8 cellular contexts compared by ENCODE assay signal in the genomic region with DNA sequence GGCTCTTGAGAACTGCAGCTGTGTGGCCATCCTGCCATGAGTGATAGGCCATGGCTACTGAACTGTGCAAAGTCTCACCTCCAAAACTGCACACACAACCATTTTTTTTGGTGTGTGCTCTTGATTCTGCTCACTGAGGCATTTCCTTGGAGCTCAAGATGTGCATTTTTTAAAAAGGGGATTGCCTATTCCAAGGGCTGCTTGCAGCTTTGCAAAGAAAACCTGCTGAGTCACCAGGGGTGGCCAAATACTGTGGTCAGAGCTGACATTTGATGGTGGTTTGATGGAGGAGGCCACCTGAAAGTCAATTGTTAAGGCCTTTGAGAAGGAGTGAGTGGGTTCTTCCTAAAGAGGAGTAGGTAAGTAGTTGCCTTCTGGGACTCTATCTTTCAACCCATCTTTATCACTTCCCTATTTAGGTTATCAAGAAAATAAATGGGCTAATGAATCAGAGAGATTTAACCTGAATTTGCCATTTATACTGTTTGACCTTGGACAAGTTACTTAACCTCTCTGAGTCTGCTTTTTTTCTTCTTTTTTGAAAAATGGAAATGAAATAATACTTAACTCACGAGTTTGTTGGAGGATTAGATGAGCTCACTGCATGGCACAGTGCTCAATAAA.
DNase-seq lines count a peak whose midpoint lies in the region; ATAC-seq and TF ChIP-seq lines count a peak whose summit lies in the region.

No MANE protein-coding gene starts in this region.

- peak; percentile 83 for ATAC-seq in GM19328 (IDR thresholded peaks at IDR 0.05; ENCODE audit: unreplicated experiment)
- ATAC-seq in HG03175 (IDR thresholded peaks at IDR 0.05; ENCODE audit: unreplicated experiment) = peak; percentile 89
- peak; percentile 84 for ATAC-seq in activated naive CD8-positive, alpha-beta T cell treated with anti-CD3 and anti-CD28 coated beads, Interleukin-2, amount 50 U/mL, for 24 hours
- peak; percentile 82 for ATAC-seq in stimulated activated naive CD8-positive, alpha-beta T cell treated with anti-CD3 and anti-CD28 coated beads, Interleukin-15, Interleukin-2, amounts not matched to agents 100 U/mL and 50 U/mL, for 24 hours

- DNase-seq in Caki2 (ENCODE audit: low read depth) = peak; percentile 96
- peak; percentile 45 for DNase-seq in activated naive CD8-positive, alpha-beta T cell treated with anti-CD3 and anti-CD28 coated beads, Interleukin-2, amount 50 U/mL, for 24 hours
- DNase-seq in stimulated activated naive CD8-positive, alpha-beta T cell treated with anti-CD3 and anti-CD28 coated beads, Interleukin-15, Interleukin-2, amounts not matched to agents 100 U/mL and 50 U/mL, for 24 hours = peak; percentile 40
- no peak for DNase-seq in A673 (ENCODE audit: low spot score)
- DNase-seq in coronary artery (ENCODE audit: low spot score) = no peak
- DNase-seq in COLO668 (lab: John Stamatoyannopoulos, UW; ENCODE audit: unreplicated experiment) = no peak

- intact Hi-C loops in A673 (cut with micrococcal nuclease; ENCODE audit: unreplicated experiment) = no loop called here

- H3K27me3 Mint-ChIP-seq in activated naive CD8-positive, alpha-beta T cell treated with anti-CD3 and anti-CD28 coated beads, Interleukin-2, amount 50 U/mL, for 24 hours = no peaks in the 10 kb centered on the region

- no peak overlapping the region for H3K27ac ChIP-seq in A673 (ENCODE audit: low read depth, low read length, poor library complexity, severe bottlenecking)
- H3K27ac ChIP-seq in coronary artery = no peak overlapping the region

- no peak overlapping the region for H3K4me3 Mint-ChIP-seq in activated naive CD8-positive, alpha-beta T cell treated with anti-CD3 and anti-CD28 coated beads, Interleukin-2, amount 50 U/mL, for 24 hours

- H3K9me3 ChIP-seq in A673 (ENCODE audit: low read depth, low read length, poor library complexity, severe bottlenecking) = no peaks in the 10 kb centered on the region

- H3K27me3 ChIP-seq in A673 (replicated peaks; ENCODE audit: insufficient read depth, low read depth, low read length, poor library complexity) = no peaks in the 10 kb centered on the region

- peak overlapping the region; percentile 75 for H3K27ac Mint-ChIP-seq in activated naive CD8-positive, alpha-beta T cell treated with anti-CD3 and anti-CD28 coated beads, Interleukin-2, amount 50 U/mL, for 24 hours

- in situ Hi-C loops in Caki2 (cut with HindIII; ENCODE audit: low pct_unique_long_range_greater_than_20kb, low sequenced_read_pairs) = no loop called here

- H3K36me3 Mint-ChIP-seq in activated naive CD8-positive, alpha-beta T cell treated with anti-CD3 and anti-CD28 coated beads, Interleukin-2, amount 50 U/mL, for 24 hours (ENCODE audit: low read depth) = no peaks in the 10 kb centered on the region

- no peaks in the 10 kb centered on the region for H3K36me3 ChIP-seq in A673 (ENCODE audit: insufficient read depth, low read length, poor library complexity, severe bottlenecking)

- H3K4me1 Mint-ChIP-seq in activated naive CD8-positive, alpha-beta T cell treated with anti-CD3 and anti-CD28 coated beads, Interleukin-2, amount 50 U/mL, for 24 hours = peaks cover 22% of the 10 kb centered on the region

- BruUV-seq in A673 (replicated peaks; lab: Mats Ljungman, UMichigan) = no TSS peak

- POLR2A ChIA-PET in A673 (lab: Charles Lee; ENCODE audit: low non-redundant PET) = no interaction called here

- no peaks in the 10 kb centered on the region for H3K9me3 Mint-ChIP-seq in activated naive CD8-positive, alpha-beta T cell treated with anti-CD3 and anti-CD28 coated beads, Interleukin-2, amount 50 U/mL, for 24 hours

- no peaks in the 10 kb centered on the region for H3K4me1 ChIP-seq in A673 (ENCODE audit: insufficient read depth, low read length, poor library complexity, severe bottlenecking)

- CTCF ChIA-PET in A673 (lab: Charles Lee) = no interaction called here

- TF ChIP-seq CTCF in A673 (conservative IDR thresholded peaks at IDR 0.05; ENCODE audit: low read depth, low read length) = no peak
- no peak for TF ChIP-seq CTCF in coronary artery (IDR thresholded peaks at IDR 0.05)

- H3K4me3 ChIP-seq in A673 (ENCODE audit: low read depth, low read length, poor library complexity, severe bottlenecking) (no peak overlapping the region), coronary artery (no peak overlapping the region)

Comparison
In these comparisons a context has a peak if more than half of its experiments do, and no peak if none do; other contexts are left out.
1. DNase-seq: peak in Caki2 (single experiment), activated naive CD8-positive, alpha-beta T cell treated with anti-CD3 and anti-CD28 coated beads, Interleukin-2, amount 50 U/mL, for 24 hours (single experiment) and stimulated activated naive CD8-positive, alpha-beta T cell treated with anti-CD3 and anti-CD28 coated beads, Interleukin-15, Interleukin-2, amounts not matched to agents 100 U/mL and 50 U/mL, for 24 hours (single experiment); none in A673 (single experiment), coronary artery (single experiment) and COLO668 (single experiment).
2. Peak in every context shown above with its lines, with median percentiles within 50 percentile points of each other: ATAC-seq.